In the genomic region with DNA sequence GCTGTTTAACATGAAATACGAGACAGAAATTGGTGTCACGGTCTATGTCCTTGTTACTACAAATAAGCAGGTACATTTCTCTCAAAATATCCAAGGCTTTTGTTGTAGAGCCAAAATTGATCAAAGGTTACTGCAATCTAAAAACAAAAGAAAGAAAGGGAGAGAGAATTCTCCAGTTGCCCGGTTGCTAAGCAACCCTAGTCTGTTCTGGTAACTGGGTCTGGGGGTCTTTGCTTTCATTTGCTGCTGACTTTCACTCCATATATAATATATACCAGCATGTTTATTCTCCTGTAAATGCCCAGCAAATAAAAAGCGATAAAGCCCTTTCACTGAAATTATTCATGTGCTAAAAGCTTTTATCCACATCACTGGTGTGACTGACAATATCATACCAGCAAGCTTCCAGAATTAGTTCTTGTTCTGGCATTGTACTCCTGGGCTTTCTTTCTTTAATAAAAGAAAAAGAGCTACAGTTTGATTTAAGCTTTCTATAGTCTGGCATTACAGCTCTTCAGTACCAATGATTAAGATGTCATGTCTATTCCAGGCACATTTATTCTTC, we compare ENCODE assay signal across 17 cellular contexts.
DNase-seq lines count a peak whose midpoint lies in the region; ATAC-seq and TF ChIP-seq lines count a peak whose summit lies in the region.
"Had no signal": no experiment of that assay in that cellular context is flagged by ENCODE, and none has a peak within 500 bp of the region (broad histone marks: within the 10 kb centered on the region; RNA-seq: fewer than 3 reads in every experiment).

No MANE protein-coding gene starts in this region.

- in situ Hi-C loops in HAP-1 (cut with MboI; ENCODE audit: low sequenced_read_pairs), result no loop called here

- no peak overlapping the region for H2BK20ac ChIP-seq in H9 (ENCODE audit: low read depth, low read length, poor library complexity, severe bottlenecking)

- H4K20me1 ChIP-seq in neural cell (ENCODE audit: insufficient read depth) (no peaks in the 10 kb centered on the region), H9 (ENCODE audit: control insufficient read depth, insufficient read depth, insufficient read length) (no peaks in the 10 kb centered on the region)

- H3F3A ChIP-seq in neural cell (ENCODE audit: insufficient read depth, low read length, poor library complexity, severe bottlenecking), result peaks cover 9% of the 10 kb centered on the region

- H3K9me2 ChIP-seq in neural cell (ENCODE audit: insufficient read depth, low read length), result no peaks in the 10 kb centered on the region

- peak overlapping the region; percentile 90 for H3K27ac ChIP-seq in neural cell (ENCODE audit: low read length)
- no peak overlapping the region for H3K27ac ChIP-seq in H9 (ENCODE audit: insufficient read length, low read depth, low read length)
- H3K27ac ChIP-seq: RWPE1, SJSA1 had no signal

- H2BK12ac ChIP-seq in H9 (ENCODE audit: insufficient read length, low read depth, low read length), result no peak overlapping the region

- H3K79me1 ChIP-seq in H9 (ENCODE audit: insufficient read depth, low read depth, low read length, poor library complexity, severe bottlenecking), result no peaks in the 10 kb centered on the region

- peaks cover 0 to 23% of the 10 kb centered on the region in 2 experiments for H3K4me1 Mint-ChIP-seq in H9
- H3K4me1 Mint-ChIP-seq: B cell; CD4-positive, alpha-beta memory T cell had no signal

- peak; percentile 77 to 97 for DNase-seq in HAP-1 (ENCODE audit: low spot score in 2 of 2)
- peak; percentile 51 for DNase-seq in NCI-H1105 treated with DMSO at 0.1 percent for 48 hours (lab: John Stamatoyannopoulos, UW)
- peak; percentile 76 for DNase-seq in NCI-H2227 treated with DMSO at 0.1 percent for 48 hours (lab: John Stamatoyannopoulos, UW)
- no peak for DNase-seq in H9
- DNase-seq: CD4-positive, alpha-beta memory T cell; H7; Kasumi-1; NCI-H2029; NCI-H510A treated with DMSO at 0.1 percent for 48 hours; NK-92 treated with Interleukin-12 subunit alpha and Interleukin-12 subunit beta, amount 100 ng/mL, for 24 hours; OCI-M1 had no signal

- no peak overlapping the region for H2AK5ac ChIP-seq in H9 (ENCODE audit: insufficient read length, low read length)

- no peak overlapping the region for H3K27ac Mint-ChIP-seq in H9
- H3K27ac Mint-ChIP-seq: B cell; CD4-positive, alpha-beta memory T cell had no signal

- no peaks in the 10 kb centered on the region for H3K9me3 Mint-ChIP-seq in H9

- H2BK5ac ChIP-seq in H9 (ENCODE audit: insufficient read length, low read length), result no peak overlapping the region

- no peak overlapping the region for H2BK15ac ChIP-seq in H9 (ENCODE audit: low read depth, low read length)

- H3K27me3 Mint-ChIP-seq in H9 (ENCODE audit: low read depth), result peaks cover 6% of the 10 kb centered on the region

- H3K4ac ChIP-seq in H9 (ENCODE audit: low read depth, low read length), result no peak overlapping the region

- no peak overlapping the region for H4K8ac ChIP-seq in H9 (replicated peaks; ENCODE audit: insufficient read length, low read depth, low read length)

- WGBS in H9 (ENCODE audit: extremely low coverage, insufficient read length, low lambda C conversion rate), result no CpG with 5 or more reads among the region's 4 CpGs

- H3K4me1 ChIP-seq in HAP-1 (peaks cover 17% of the 10 kb centered on the region), H9 (ENCODE audit: insufficient read depth, low read length) (no peaks in the 10 kb centered on the region)
- H3K4me1 ChIP-seq: SJSA1 had no signal

- H4K5ac ChIP-seq in H9 (ENCODE audit: insufficient read length, low read depth, low read length), result no peak overlapping the region

- no peak overlapping the region for H3T11ph ChIP-seq in H9 (ENCODE audit: low read length)

- H3K4me3 ChIP-seq in HAP-1, result no peak overlapping the region
- H3K4me3 ChIP-seq in neural cell (ENCODE audit: low read length), result peak overlapping the region; percentile 40
- H3K4me3 ChIP-seq: SJSA1 had no signal

- no peak overlapping the region for H2BK120ac ChIP-seq in H9 (ENCODE audit: low read depth, low read length, poor library complexity, severe bottlenecking)

- no peaks in the 10 kb centered on the region for H3K36me3 ChIP-seq in HAP-1 (replicated peaks)
- no peaks in the 10 kb centered on the region for H3K36me3 ChIP-seq in neural cell (ENCODE audit: insufficient read depth, low read length)
- H3K36me3 ChIP-seq: SJSA1 had no signal

- H3K27me3 ChIP-seq in HAP-1 (ENCODE audit: low read depth) (no peaks in the 10 kb centered on the region), neural cell (ENCODE audit: insufficient read depth, low read depth, low read length) (no peaks in the 10 kb centered on the region), H9 (ENCODE audit: insufficient read depth, low read length) (no peaks in the 10 kb centered on the region)

- peak; percentile 69 for TF ChIP-seq EP300 in neural cell (conservative IDR thresholded peaks at IDR 0.05; ENCODE audit: poor library complexity, severe bottlenecking)

- TF ChIP-seq CTCF in neural cell (IDR thresholded peaks at IDR 0.05; ENCODE audit: poor library complexity, severe bottlenecking) (no peak), H9 (conservative IDR thresholded peaks at IDR 0.05) (no peak)

- no peaks in the 10 kb centered on the region; a peak in 1 of 7 replicates for H3K36me3 Mint-ChIP-seq in H9 (ENCODE audit: insufficient read depth in 1 of 3, low read depth in 3 of 3)
- H3K36me3 Mint-ChIP-seq: CD4-positive, alpha-beta memory T cell had no signal

- H3K9me3 ChIP-seq in HAP-1, result no peaks in the 10 kb centered on the region
- H3K9me3 ChIP-seq in neural cell (ENCODE audit: low read length), result no peaks in the 10 kb centered on the region
- H3K9me3 ChIP-seq in H9 (ENCODE audit: control insufficient read depth, low read depth, low read length), result no peaks in the 10 kb centered on the region
- H3K9me3 ChIP-seq: SJSA1 had no signal

- peak overlapping the region; percentile 58 for H3K4me2 ChIP-seq in neural cell (ENCODE audit: low read length)
- H3K4me2 ChIP-seq in H9 (ENCODE audit: insufficient read depth, insufficient read length, low read length), result no peak overlapping the region

- H3K14ac ChIP-seq in H9 (ENCODE audit: insufficient read depth, low read length), result no peak overlapping the region

- no peak overlapping the region for H4K91ac ChIP-seq in H9 (ENCODE audit: insufficient read length, low read depth, low read length)

- H3K9ac ChIP-seq in neural cell (ENCODE audit: low read length) (peak overlapping the region; percentile 42), H9 (ENCODE audit: extremely low read depth, insufficient read length, low read length) (no peak overlapping the region)

- no peaks in the 10 kb centered on the region for H3K23me2 ChIP-seq in H9 (ENCODE audit: insufficient read length, low read depth, low read length, poor library complexity, severe bottlenecking)

- H3K79me2 ChIP-seq in neural cell (replicated peaks; ENCODE audit: insufficient read depth, low read length) (no peaks in the 10 kb centered on the region), H9 (ENCODE audit: insufficient read depth, low read length) (no peaks in the 10 kb centered on the region)

- ATAC-seq in GM18870 (IDR thresholded peaks at IDR 0.05; ENCODE audit: unreplicated experiment), result no peak
- ATAC-seq in GM21723 (IDR thresholded peaks at IDR 0.05; ENCODE audit: unreplicated experiment), result no peak

- no peak overlapping the region for H3K18ac ChIP-seq in H9 (ENCODE audit: insufficient read length, low read depth, low read length)

- no peak overlapping the region for H3K56ac ChIP-seq in H9 (ENCODE audit: insufficient read length, low read depth, low read length)

- H2AFZ ChIP-seq in neural cell (ENCODE audit: low read depth, low read length), result peak overlapping the region; percentile 9
- no peak overlapping the region for H2AFZ ChIP-seq in H9 (ENCODE audit: low read length)

- no peak overlapping the region for H3K4me3 Mint-ChIP-seq in H9
- H3K4me3 Mint-ChIP-seq: B cell; CD4-positive, alpha-beta memory T cell had no signal

- H3K23ac ChIP-seq in H9 (ENCODE audit: insufficient read length, low read depth, low read length), result no peak overlapping the region

- TF ChIP-seq RAD21 in neural cell (conservative IDR thresholded peaks at IDR 0.05), result peak; percentile 17

TF ChIP-seq in neural cell, 6 proteins besides CTCF, POLR2A, EP300 and RAD21:
- TF ChIP-seq SMC3 (conservative IDR thresholded peaks at IDR 0.05; ENCODE audit: poor library complexity) (no peak), TAF1 (IDR thresholded peaks at IDR 0.05; ENCODE audit: low read depth) (no peak), EZH2 (IDR thresholded peaks at IDR 0.05; ENCODE audit: borderline replicate concordance, insufficient read depth, low read length, poor library complexity, severe bottlenecking) (no peak), MXI1 (conservative IDR thresholded peaks at IDR 0.05; ENCODE audit: poor library complexity, severe bottlenecking) (no peak), POLR2AphosphoS5 (IDR thresholded peaks at IDR 0.05) (peak; percentile 46)
- TF ChIP-seq, protein P1, sequence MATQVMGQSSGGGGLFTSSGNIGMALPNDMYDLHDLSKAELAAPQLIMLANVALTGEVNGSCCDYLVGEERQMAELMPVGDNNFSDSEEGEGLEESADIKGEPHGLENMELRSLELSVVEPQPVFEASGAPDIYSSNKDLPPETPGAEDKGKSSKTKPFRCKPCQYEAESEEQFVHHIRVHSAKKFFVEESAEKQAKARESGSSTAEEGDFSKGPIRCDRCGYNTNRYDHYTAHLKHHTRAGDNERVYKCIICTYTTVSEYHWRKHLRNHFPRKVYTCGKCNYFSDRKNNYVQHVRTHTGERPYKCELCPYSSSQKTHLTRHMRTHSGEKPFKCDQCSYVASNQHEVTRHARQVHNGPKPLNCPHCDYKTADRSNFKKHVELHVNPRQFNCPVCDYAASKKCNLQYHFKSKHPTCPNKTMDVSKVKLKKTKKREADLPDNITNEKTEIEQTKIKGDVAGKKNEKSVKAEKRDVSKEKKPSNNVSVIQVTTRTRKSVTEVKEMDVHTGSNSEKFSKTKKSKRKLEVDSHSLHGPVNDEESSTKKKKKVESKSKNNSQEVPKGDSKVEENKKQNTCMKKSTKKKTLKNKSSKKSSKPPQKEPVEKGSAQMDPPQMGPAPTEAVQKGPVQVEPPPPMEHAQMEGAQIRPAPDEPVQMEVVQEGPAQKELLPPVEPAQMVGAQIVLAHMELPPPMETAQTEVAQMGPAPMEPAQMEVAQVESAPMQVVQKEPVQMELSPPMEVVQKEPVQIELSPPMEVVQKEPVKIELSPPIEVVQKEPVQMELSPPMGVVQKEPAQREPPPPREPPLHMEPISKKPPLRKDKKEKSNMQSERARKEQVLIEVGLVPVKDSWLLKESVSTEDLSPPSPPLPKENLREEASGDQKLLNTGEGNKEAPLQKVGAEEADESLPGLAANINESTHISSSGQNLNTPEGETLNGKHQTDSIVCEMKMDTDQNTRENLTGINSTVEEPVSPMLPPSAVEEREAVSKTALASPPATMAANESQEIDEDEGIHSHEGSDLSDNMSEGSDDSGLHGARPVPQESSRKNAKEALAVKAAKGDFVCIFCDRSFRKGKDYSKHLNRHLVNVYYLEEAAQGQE (IDR thresholded peaks at IDR 0.05; ENCODE audit: borderline replicate concordance), result peak; percentile 62
